21 cellular contexts compared by ENCODE assay signal in the genomic region with DNA sequence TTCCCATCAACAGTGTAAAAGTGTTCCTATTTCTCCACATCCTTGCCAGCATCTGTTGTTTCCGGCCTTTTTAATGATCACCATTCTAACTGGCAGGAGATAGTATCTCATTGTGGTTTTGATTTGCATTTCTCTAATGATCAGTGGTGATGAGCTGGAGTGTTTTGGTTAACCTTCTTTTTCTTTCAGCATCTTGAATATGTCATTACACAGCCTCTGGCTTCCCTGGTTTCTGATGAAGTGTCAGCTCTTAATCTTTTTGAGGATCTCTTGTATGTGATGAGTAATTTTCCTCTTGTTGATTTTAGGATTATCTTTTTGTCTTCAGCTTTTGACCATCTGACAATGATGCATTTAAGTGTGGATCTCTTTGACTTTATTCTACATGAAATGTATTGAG.
"Had no signal": no experiment of that assay in that cellular context is flagged by ENCODE, and none has a peak within 500 bp of the region (broad histone marks: within the 10 kb centered on the region; RNA-seq: fewer than 3 reads in every experiment).

No MANE protein-coding gene starts in this region.

- DNase-seq: activated CD4-positive, alpha-beta memory T cell treated with anti-CD3 and anti-CD28 coated beads for 36 hours; activated CD4-positive, alpha-beta T cell treated with anti-CD3 and anti-CD28 coated beads for 48 hours; activated effector memory CD4-positive, alpha-beta T cell treated with anti-CD3 and anti-CD28 coated beads, Interleukin-2, amount 50 U/mL, for 16 hours; activated naive CD4-positive, alpha-beta T cell treated with anti-CD3 and anti-CD28 coated beads, Interleukin-2, amount 10 ng/mL, durations not matched to agents 7 days and 5 days; amygdala; cerebellar nuclear complex; glutamatergic neuron; immature natural killer cell; naive thymus-derived CD4-positive, alpha-beta T cell; posterior cingulate gyrus; small intestine; stimulated activated CD4-positive, alpha-beta T cell treated with anti-CD3 and anti-CD28 coated beads, Interleukin-2, amount 100 ng/mL, for 24 hours; stimulated activated naive CD8-positive, alpha-beta T cell treated with anti-CD3 and anti-CD28 coated beads, Interleukin-15, amount 100 ng/mL, for 72 hours; tibial artery had no signal

- H3K79me2 ChIP-seq: hepatocyte had no signal

- H3K27me3 ChIP-seq: hepatocyte, neural progenitor cell, tibial artery had no signal

- H3K4me2 ChIP-seq: hepatocyte, neural progenitor cell had no signal

- H3K4me1 ChIP-seq: esophagus muscularis mucosa, tibial artery had no signal

- H3K36me3 ChIP-seq: esophagus muscularis mucosa, neural progenitor cell, tibial artery had no signal

- ATAC-seq: left lobe of liver; naive thymus-derived CD4-positive, alpha-beta T cell; sciatic nerve; stimulated activated effector memory CD8-positive, alpha-beta T cell treated with anti-CD3 and anti-CD28 coated beads, Interleukin-12 subunit alpha, Interleukin-12 subunit beta, amount 100 ng/mL, for 72 hours; stimulated activated naive CD8-positive, alpha-beta T cell treated with anti-CD3 and anti-CD28 coated beads, Interleukin-15, amount 100 ng/mL, for 72 hours had no signal

- H2AFZ ChIP-seq: hepatocyte, neural progenitor cell had no signal

- H3K27ac ChIP-seq: coronary artery, esophagus muscularis mucosa, hepatocyte, neural progenitor cell, tibial artery had no signal

- H3K9me3 ChIP-seq: tibial artery had no signal

- H3K4me3 ChIP-seq: coronary artery, esophagus muscularis mucosa, hepatocyte, neural progenitor cell, tibial artery had no signal

- H3K9ac ChIP-seq: neural progenitor cell had no signal
